ENCODE assay signal across 20 cellular contexts in genomic region chr4:185710487-185710995, GRCh38.
A peak's percentile ranks its signal among the peaks of the same experiment; 100 is the strongest.
DNase-seq lines count a peak whose midpoint lies in the region; ATAC-seq, FAIRE-seq and TF ChIP-seq lines count a peak whose summit lies in the region.
"Had no signal": no experiment of that assay in that cellular context is flagged by ENCODE, and none has a peak within 500 bp of the region (broad histone marks: within the 10 kb centered on the region; RNA-seq: fewer than 3 reads in every experiment).

No MANE protein-coding gene starts in this region.

- H3K4me3 Mint-ChIP-seq in astrocyte (ENCODE audit: unreplicated experiment), result no peak overlapping the region
- H3K4me3 Mint-ChIP-seq in activated CD4-positive, alpha-beta T cell treated with anti-CD3 and anti-CD28 coated beads, Interleukin-2, amount 10 ng/mL, durations not matched to agents 24 days and 14 days, result no peak overlapping the region
- H3K4me3 Mint-ChIP-seq: activated CD8-positive, alpha-beta T cell treated with anti-CD3 and anti-CD28 coated beads, Interleukin-2, amount 10 ng/mL, durations not matched to agents 7 days and 5 days; activated T-helper 17 cell treated with anti-CD3 and anti-CD28 coated beads, Interleukin-2, amount 50 U/mL, for 72 hours; CD14-positive monocyte had no signal

- peak in 3 of 4 donors; percentile 8 to 32 (median 29) for ATAC-seq in heart left ventricle
- no peak for ATAC-seq in sciatic nerve
- ATAC-seq in HG02981 (IDR thresholded peaks at IDR 0.05; ENCODE audit: unreplicated experiment), result no peak
- ATAC-seq: activated CD8-positive, alpha-beta T cell treated with anti-CD3 and anti-CD28 coated beads, Interleukin-2, amount 10 ng/mL, durations not matched to agents 7 days and 5 days; activated T-helper 17 cell treated with anti-CD3 and anti-CD28 coated beads, Interleukin-2, amount 50 U/mL, for 72 hours; K562; SK-N-SH treated with all-trans-retinoic acid at 6 μM for 48 hours; stimulated activated naive CD8-positive, alpha-beta T cell treated with anti-CD3 and anti-CD28 coated beads, Interleukin-15, Interleukin-2, amounts not matched to agents 100 U/mL and 50 U/mL, for 24 hours had no signal

- peak overlapping the region; percentile 18 for H3K9ac ChIP-seq in astrocyte (ENCODE audit: low read length)
- no peak overlapping the region for H3K9ac ChIP-seq in neuronal stem cell (ENCODE audit: low read depth, low read length, poor library complexity)

- H3K18ac ChIP-seq in neuronal stem cell (ENCODE audit: low read length), result peak overlapping the region; percentile 60

- H3K27ac ChIP-seq in astrocyte (ENCODE audit: low read depth, low read length) (peak overlapping the region; percentile 45), heart left ventricle (peak overlapping the region in 7 of 12 donors; percentile 27 to 69 (median 57)), neuronal stem cell (replicated peaks; ENCODE audit: low read length) (no peak overlapping the region)

- H2AFZ ChIP-seq in astrocyte (ENCODE audit: low read depth, low read length), result no peak overlapping the region
- no peak overlapping the region for H2AFZ ChIP-seq in neuronal stem cell (ENCODE audit: low read length)

- H3K4me1 ChIP-seq in astrocyte (ENCODE audit: insufficient read depth, low read length) (peaks cover 46% of the 10 kb centered on the region), heart left ventricle (peaks cover 3 to 87% (median 33%) of the 10 kb centered on the region in 12 donors), neuronal stem cell (ENCODE audit: control insufficient read depth in 2 of 2, insufficient read depth in 1 of 2, low read depth in 1 of 2, low read length in 2 of 2) (peaks cover 0 to 11% of the 10 kb centered on the region in 2 donors)

- H3K36me3 Mint-ChIP-seq in astrocyte (ENCODE audit: low read depth, unreplicated experiment), result peaks cover 19% of the 10 kb centered on the region
- H3K36me3 Mint-ChIP-seq in activated CD4-positive, alpha-beta T cell treated with anti-CD3 and anti-CD28 coated beads, Interleukin-2, amount 10 ng/mL, durations not matched to agents 24 days and 14 days (ENCODE audit: low read depth), result no peaks in the 10 kb centered on the region
- H3K36me3 Mint-ChIP-seq: CD14-positive monocyte had no signal

- no peak overlapping the region for H3K4ac ChIP-seq in neuronal stem cell (ENCODE audit: low read length)

- no peaks in the 10 kb centered on the region for H4K20me1 ChIP-seq in astrocyte (ENCODE audit: insufficient read depth, low read length)

- H3K4me2 ChIP-seq in astrocyte (ENCODE audit: low read length) (peak overlapping the region; percentile 57), neuronal stem cell (ENCODE audit: insufficient read depth, low read length, poor library complexity, severe bottlenecking) (no peak overlapping the region)

- H3K9me3 ChIP-seq in astrocyte (ENCODE audit: insufficient read depth, low read depth, low read length) (no peaks in the 10 kb centered on the region), heart left ventricle (peaks cover 0 to 6% (median 1%) of the 10 kb centered on the region in 12 donors), neuronal stem cell (replicated peaks in 1 of 2; ENCODE audit: control insufficient read depth in 2 of 2, insufficient read depth in 1 of 2, low read depth in 1 of 2, low read length in 2 of 2) (peaks cover 0 to 7% of the 10 kb centered on the region in 2 donors)

- H3K79me1 ChIP-seq in neuronal stem cell (ENCODE audit: low read depth, low read length), result no peaks in the 10 kb centered on the region

- no peak overlapping the region for H4K91ac ChIP-seq in neuronal stem cell (ENCODE audit: low read depth, low read length, poor library complexity)

- H2BK12ac ChIP-seq in neuronal stem cell (ENCODE audit: low read length), result no peak overlapping the region

- H3K27ac Mint-ChIP-seq in astrocyte (ENCODE audit: unreplicated experiment), result no peak overlapping the region
- no peak overlapping the region for H3K27ac Mint-ChIP-seq in activated CD4-positive, alpha-beta T cell treated with anti-CD3 and anti-CD28 coated beads, Interleukin-2, amount 10 ng/mL, durations not matched to agents 24 days and 14 days
- H3K27ac Mint-ChIP-seq: activated CD8-positive, alpha-beta T cell treated with anti-CD3 and anti-CD28 coated beads, Interleukin-2, amount 10 ng/mL, durations not matched to agents 7 days and 5 days; activated T-helper 17 cell treated with anti-CD3 and anti-CD28 coated beads, Interleukin-2, amount 50 U/mL, for 72 hours had no signal

- H2BK15ac ChIP-seq in neuronal stem cell (ENCODE audit: low read length), result no peak overlapping the region

- no peak for TF ChIP-seq CTCF in astrocyte (IDR thresholded peaks at IDR 0.05; ENCODE audit: insufficient read depth, low read depth, low read length)
- no peak for TF ChIP-seq CTCF in heart left ventricle (IDR thresholded peaks at IDR 0.05)

- FAIRE-seq in astrocyte (lab: Jason Lieb, UNC), result no peak
- FAIRE-seq: GM12891, K562 had no signal

- H2BK5ac ChIP-seq in neuronal stem cell (ENCODE audit: low read length), result no peak overlapping the region

- intact Hi-C loops in heart left ventricle (cut with DNase I) (no loop called here), sciatic nerve (cut with DNase I) (no loop called here)
- intact Hi-C loops in activated CD4-positive, alpha-beta T cell treated with anti-CD3 and anti-CD28 coated beads, Interleukin-2, amount 10 ng/mL, durations not matched to agents 24 days and 14 days (cut with micrococcal nuclease), result no loop called here

- peaks cover 31% of the 10 kb centered on the region for H3K4me1 Mint-ChIP-seq in astrocyte (ENCODE audit: low read depth, unreplicated experiment)
- H3K4me1 Mint-ChIP-seq in activated CD4-positive, alpha-beta T cell treated with anti-CD3 and anti-CD28 coated beads, Interleukin-2, amount 10 ng/mL, durations not matched to agents 24 days and 14 days, result no peaks in the 10 kb centered on the region
- H3K4me1 Mint-ChIP-seq: activated T-helper 17 cell treated with anti-CD3 and anti-CD28 coated beads, Interleukin-2, amount 50 U/mL, for 72 hours; CD14-positive monocyte had no signal

- WGBS in heart left ventricle, 4 donors, result 42 to 54% (median 47%) methylated on average over 11 of the region's 11 CpGs
- no CpG with 5 or more reads among the region's 11 CpGs for WGBS in neuronal stem cell (ENCODE audit: extremely low coverage in 2 of 2, insufficient read length in 2 of 2, insufficient replicate concordance in 1 of 2), 2 donors

- peaks cover 3% of the 10 kb centered on the region for H3K79me2 ChIP-seq in astrocyte (ENCODE audit: insufficient read depth, low read length)

- H2BK120ac ChIP-seq in neuronal stem cell (ENCODE audit: low read depth, low read length), result no peak overlapping the region

- peak overlapping the region; percentile 5 for H3K4me3 ChIP-seq in astrocyte (ENCODE audit: insufficient read depth, low read depth, low read length)
- no peak overlapping the region for H3K4me3 ChIP-seq in heart left ventricle
- H3K4me3 ChIP-seq in neuronal stem cell (ENCODE audit: low read length in 2 of 2), result no peak overlapping the region
- H3K4me3 ChIP-seq: dorsolateral prefrontal cortex, K562 had no signal

- no peak overlapping the region for H2AK5ac ChIP-seq in neuronal stem cell (ENCODE audit: low read depth, low read length)

- DNase-seq in A172 (ENCODE audit: low spot score) (peak; percentile 63), astrocyte (ENCODE audit: low read depth) (peak; percentile 69), heart left ventricle (peak in 1 of 5 donors; percentile 40), neuronal stem cell (ENCODE audit: low spot score) (no peak), medulla oblongata (ENCODE audit: extremely low spot score) (no peak), sciatic nerve (ENCODE audit: low spot score) (no peak)
- DNase-seq in activated CD4-positive, alpha-beta T cell treated with anti-CD3 and anti-CD28 coated beads, Interleukin-2, amount 10 ng/mL, durations not matched to agents 24 days and 14 days, result no peak
- DNase-seq: 8988T; activated CD8-positive, alpha-beta T cell treated with anti-CD3 and anti-CD28 coated beads, Interleukin-2, amount 10 ng/mL, durations not matched to agents 7 days and 5 days; H7; NCI-H1092 treated with DMSO at 0.1 percent for 48 hours; NCI-H446; stimulated activated naive CD8-positive, alpha-beta T cell treated with anti-CD3 and anti-CD28 coated beads, Interleukin-15, Interleukin-2, amounts not matched to agents 100 U/mL and 50 U/mL, for 24 hours had no signal

- no peaks in the 10 kb centered on the region for H3K27me3 Mint-ChIP-seq in astrocyte (ENCODE audit: low read depth, unreplicated experiment)
- H3K27me3 Mint-ChIP-seq in activated CD4-positive, alpha-beta T cell treated with anti-CD3 and anti-CD28 coated beads, Interleukin-2, amount 10 ng/mL, durations not matched to agents 24 days and 14 days, result no peaks in the 10 kb centered on the region

- TF ChIP-seq POLR2A in heart left ventricle (IDR thresholded peaks at IDR 0.05), result no peak

- no peaks in the 10 kb centered on the region for H3K36me3 ChIP-seq in astrocyte (ENCODE audit: insufficient read depth, low read length)
- peaks cover 0 to 8% (median 0%) of the 10 kb centered on the region in 9 donors for H3K36me3 ChIP-seq in heart left ventricle
- H3K36me3 ChIP-seq in neuronal stem cell (replicated peaks in 1 of 2; ENCODE audit: control insufficient read depth in 2 of 2, insufficient read depth in 2 of 2, low read length in 2 of 2), result peaks cover 0 to 2% of the 10 kb centered on the region in 2 donors

- no peak overlapping the region for H4K8ac ChIP-seq in neuronal stem cell (ENCODE audit: low read depth, low read length)

- H3K14ac ChIP-seq in neuronal stem cell (ENCODE audit: low read length), result no peak overlapping the region

- H3K27me3 ChIP-seq in astrocyte (ENCODE audit: insufficient read depth, low read length) (no peaks in the 10 kb centered on the region), heart left ventricle (no peaks in the 10 kb centered on the region), neuronal stem cell (ENCODE audit: control insufficient read depth in 3 of 3, insufficient read depth in 3 of 3, low read depth in 1 of 3, low read length in 3 of 3) (no peaks in the 10 kb centered on the region)

- H3K9me3 Mint-ChIP-seq in astrocyte (ENCODE audit: unreplicated experiment), result peaks cover 6% of the 10 kb centered on the region
- H3K9me3 Mint-ChIP-seq in activated CD4-positive, alpha-beta T cell treated with anti-CD3 and anti-CD28 coated beads, Interleukin-2, amount 10 ng/mL, durations not matched to agents 24 days and 14 days, result no peaks in the 10 kb centered on the region
- H3K9me3 Mint-ChIP-seq: activated T-helper 17 cell treated with anti-CD3 and anti-CD28 coated beads, Interleukin-2, amount 50 U/mL, for 72 hours had no signal

- no peak overlapping the region for H3K23ac ChIP-seq in neuronal stem cell (ENCODE audit: low read depth, low read length, poor library complexity)

Comparison
In these comparisons a context has a peak if more than half of its experiments do, and no peak if none do; other contexts are left out.
1. DNase-seq: peak in A172 (single experiment) and astrocyte (single experiment); none in neuronal stem cell (single experiment), medulla oblongata (single experiment), sciatic nerve (single experiment) and activated CD4-positive, alpha-beta T cell treated with anti-CD3 and anti-CD28 coated beads, Interleukin-2, amount 10 ng/mL, durations not matched to agents 24 days and 14 days (single experiment).
2. ATAC-seq: peak in heart left ventricle (3 of 4); none in sciatic nerve (single experiment) and HG02981 (single experiment).